Comparison of ENCODE assay signal across 1 cellular context in the genomic region with DNA sequence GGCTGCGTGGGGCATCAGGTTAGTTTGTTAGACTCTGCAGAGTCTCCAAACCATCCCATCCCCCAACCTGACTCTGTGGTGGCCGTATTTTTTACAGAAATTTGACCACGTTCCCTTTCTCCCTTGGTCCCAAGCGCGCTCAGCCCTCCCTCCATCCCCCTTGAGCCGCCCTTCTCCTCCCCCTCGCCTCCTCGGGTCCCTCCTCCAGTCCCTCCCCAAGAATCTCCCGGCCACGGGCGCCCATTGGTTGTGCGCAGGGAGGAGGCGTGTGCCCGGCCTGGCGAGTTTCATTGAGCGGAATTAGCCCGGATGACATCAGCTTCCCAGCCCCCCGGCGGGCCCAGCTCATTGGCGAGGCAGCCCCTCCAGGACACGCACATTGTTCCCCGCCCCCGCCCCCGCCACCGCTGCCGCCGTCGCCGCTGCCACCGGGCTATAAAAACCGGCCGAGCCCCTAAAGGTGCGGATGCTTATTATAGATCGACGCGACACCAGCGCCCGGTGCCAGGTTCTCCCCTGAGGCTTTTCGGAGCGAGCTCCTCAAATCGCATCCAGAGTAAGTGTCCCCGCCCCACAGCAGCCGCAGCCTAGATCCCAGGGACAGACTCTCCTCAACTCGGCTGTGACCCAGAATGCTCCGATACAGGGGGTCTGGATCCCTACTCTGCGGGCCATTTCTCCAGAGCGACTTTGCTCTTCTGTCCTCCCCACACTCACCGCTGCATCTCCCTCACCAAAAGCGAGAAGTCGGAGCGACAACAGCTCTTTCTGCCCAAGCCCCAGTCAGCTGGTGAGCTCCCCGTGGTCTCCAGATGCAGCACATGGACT.
TF ChIP-seq lines count a peak whose summit lies in the region.

TSS of gene OLIG2 (plus strand) at position 465 of the 828 bp plus-strand sequence. CDS start 928 bp downstream, outside the sequence.

TF ChIP-seq in HepG2, 621 proteins besides CTCF, POLR2A, EP300 and RAD21:
- no peak for TF ChIP-seq ZNF331 (CRISPR knock-in tag; IDR thresholded peaks at IDR 0.05)
- TF ChIP-seq, protein P1, sequence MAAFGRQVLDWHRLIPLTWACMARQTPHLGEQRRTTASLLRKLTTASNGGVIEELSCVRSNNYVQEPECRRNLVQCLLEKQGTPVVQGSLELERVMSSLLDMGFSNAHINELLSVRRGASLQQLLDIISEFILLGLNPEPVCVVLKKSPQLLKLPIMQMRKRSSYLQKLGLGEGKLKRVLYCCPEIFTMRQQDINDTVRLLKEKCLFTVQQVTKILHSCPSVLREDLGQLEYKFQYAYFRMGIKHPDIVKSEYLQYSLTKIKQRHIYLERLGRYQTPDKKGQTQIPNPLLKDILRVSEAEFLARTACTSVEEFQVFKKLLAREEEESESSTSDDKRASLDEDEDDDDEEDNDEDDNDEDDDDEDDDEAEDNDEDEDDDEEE (CRISPR knock-in tag; IDR thresholded peaks at IDR 0.05) = no peak
- no peak for TF ChIP-seq ZNF326 (CRISPR knock-in tag; IDR thresholded peaks at IDR 0.05; ENCODE audit: borderline replicate concordance)
- TF ChIP-seq, protein P2, sequence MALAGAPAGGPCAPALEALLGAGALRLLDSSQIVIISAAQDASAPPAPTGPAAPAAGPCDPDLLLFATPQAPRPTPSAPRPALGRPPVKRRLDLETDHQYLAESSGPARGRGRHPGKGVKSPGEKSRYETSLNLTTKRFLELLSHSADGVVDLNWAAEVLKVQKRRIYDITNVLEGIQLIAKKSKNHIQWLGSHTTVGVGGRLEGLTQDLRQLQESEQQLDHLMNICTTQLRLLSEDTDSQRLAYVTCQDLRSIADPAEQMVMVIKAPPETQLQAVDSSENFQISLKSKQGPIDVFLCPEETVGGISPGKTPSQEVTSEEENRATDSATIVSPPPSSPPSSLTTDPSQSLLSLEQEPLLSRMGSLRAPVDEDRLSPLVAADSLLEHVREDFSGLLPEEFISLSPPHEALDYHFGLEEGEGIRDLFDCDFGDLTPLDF (CRISPR knock-in tag; IDR thresholded peaks at IDR 0.05) = no peak
- TF ChIP-seq ZKSCAN1 (IDR thresholded peaks at IDR 0.05; ENCODE audit: low read length) = no peak
- TF ChIP-seq ZNF782 (CRISPR knock-in tag; IDR thresholded peaks at IDR 0.05; ENCODE audit: borderline replicate concordance) = no peak
- TF ChIP-seq TBP (CRISPR knock-in tag; IDR thresholded peaks at IDR 0.05) = no peak
- no peak for TF ChIP-seq ZNF770 (CRISPR knock-in tag; IDR thresholded peaks at IDR 0.05)
- TF ChIP-seq CC2D1A (CRISPR knock-in tag; IDR thresholded peaks at IDR 0.05) = no peak
- no peak for TF ChIP-seq KDM6A (CRISPR knock-in tag; IDR thresholded peaks at IDR 0.05; ENCODE audit: low read depth)
- no peak for TF ChIP-seq ZC3H4 (CRISPR knock-in tag; IDR thresholded peaks at IDR 0.05; ENCODE audit: borderline replicate concordance)
